9 cellular contexts compared by ENCODE assay signal in genomic region chr11:92225206-92225562, GRCh38. TPM values are rescaled to one million over a fixed set of nuclear protein-coding genes. Genes with fewer than 3 reads are reported as not detected.
DNase-seq lines count a peak whose midpoint lies in the region; ATAC-seq, FAIRE-seq and TF ChIP-seq lines count a peak whose summit lies in the region.
"Had no signal": no experiment of that assay in that cellular context is flagged by ENCODE, and none has a peak within 500 bp of the region (broad histone marks: within the 10 kb centered on the region; RNA-seq: fewer than 3 reads in every experiment).

No MANE protein-coding gene starts in this region.

- in situ Hi-C loops in brain microvascular endothelial cell (cut with HindIII; ENCODE audit: low pct_ligation_motif_present, low sequenced_read_pairs) = no loop called here

- DNase-seq in brain microvascular endothelial cell (no peak), kidney (peak; percentile 69), NCI-H2107 treated with DMSO at 0.1 percent for 48 hours (lab: John Stamatoyannopoulos, UW; ENCODE audit: unreplicated experiment) (no peak)
- DNase-seq in activated T-cell treated with anti-CD3 and anti-CD28 coated beads, Interleukin-2, amount 50 U/mL, for 48 hours = no peak

- H3F3A ChIP-seq in Loucy (ENCODE audit: low read depth) = no peaks in the 10 kb centered on the region

- no peaks in the 10 kb centered on the region for H3K9me2 ChIP-seq in Loucy (replicated peaks; ENCODE audit: low read depth, low read length)

- TF ChIP-seq CTCF in Loucy (conservative IDR thresholded peaks at IDR 0.05; ENCODE audit: low read length) (no peak), brain microvascular endothelial cell (IDR thresholded peaks at IDR 0.05; ENCODE audit: low read depth, low read length, missing control alignments) (no peak), kidney (IDR thresholded peaks at IDR 0.05; ENCODE audit: borderline replicate concordance, extremely low read depth, insufficient read depth) (no peak)

- H3K9me3 ChIP-seq in Loucy (ENCODE audit: insufficient read depth, low read depth, low read length) = no peaks in the 10 kb centered on the region
- no peaks in the 10 kb centered on the region for H3K9me3 ChIP-seq in kidney (ENCODE audit: control insufficient read depth in 1 of 2, low read length in 2 of 2)
- no peaks in the 10 kb centered on the region for H3K9me3 ChIP-seq in stomach smooth muscle (ENCODE audit: control insufficient read depth in 2 of 2, low read length in 2 of 2)

- H3K27ac ChIP-seq in brain microvascular endothelial cell (no peak overlapping the region), kidney (ENCODE audit: low read depth in 2 of 2, low read length in 2 of 2) (no peak overlapping the region), stomach smooth muscle (ENCODE audit: low read length) (peak overlapping the region; percentile 31)

- H3K79me2 ChIP-seq in Loucy (ENCODE audit: insufficient read depth, low read length) = no peaks in the 10 kb centered on the region

- H4K20me1 ChIP-seq in Loucy (ENCODE audit: insufficient read depth, low read length, poor library complexity, severe bottlenecking) = no peaks in the 10 kb centered on the region

- H3K4me1 ChIP-seq in Loucy (ENCODE audit: insufficient read depth, low read length, poor library complexity, severe bottlenecking) (peaks cover 9% of the 10 kb centered on the region), kidney (ENCODE audit: control insufficient read depth in 1 of 2, insufficient read depth in 1 of 2, low read depth in 1 of 2, low read length in 2 of 2) (peaks cover 0 to 3% of the 10 kb centered on the region in 2 donors), stomach smooth muscle (ENCODE audit: control insufficient read depth, insufficient read depth, low read length) (peaks cover 23% of the 10 kb centered on the region)

- peak overlapping the region; percentile 74 for H2AFZ ChIP-seq in Loucy (ENCODE audit: low read length)

- peaks cover 28% of the 10 kb centered on the region for H3K27me3 ChIP-seq in Loucy (ENCODE audit: insufficient read depth, low read length, poor library complexity, severe bottlenecking)
- peaks cover 36% of the 10 kb centered on the region for H3K27me3 ChIP-seq in brain microvascular endothelial cell (replicated peaks)
- peaks cover 2 to 5% of the 10 kb centered on the region in 2 donors for H3K27me3 ChIP-seq in stomach smooth muscle (ENCODE audit: control insufficient read depth in 1 of 2, insufficient read depth in 2 of 2, low read length in 2 of 2)

- H3K4me2 ChIP-seq in Loucy (ENCODE audit: low read depth, low read length, poor library complexity, severe bottlenecking) = peak overlapping the region; percentile 71

- H3K4me3 ChIP-seq in Loucy (ENCODE audit: low read length, poor library complexity, severe bottlenecking) (peak overlapping the region; percentile 67), brain microvascular endothelial cell (ENCODE audit: low read depth, low read length) (peak overlapping the region; percentile 64), kidney (ENCODE audit: low read length in 2 of 2) (peak overlapping the region in 1 of 2 donors; percentile 37), stomach smooth muscle (ENCODE audit: low read length in 2 of 2) (peak overlapping the region; percentile 79 to 80)

- H3K9ac ChIP-seq in Loucy (ENCODE audit: low read depth, low read length, poor library complexity, severe bottlenecking) = no peak overlapping the region
- H3K9ac ChIP-seq in kidney (ENCODE audit: low read length in 2 of 2) = no peak overlapping the region
- H3K9ac ChIP-seq in stomach smooth muscle (ENCODE audit: low read length in 2 of 2) = peak overlapping the region in 1 of 2 donors; percentile 31

- intact Hi-C loops in kidney (cut with DNase I) = no loop called here

- FAIRE-seq in kidney (lab: Jason Lieb, UNC) = no peak
- FAIRE-seq: islet of Langerhans had no signal

- H3K36me3 ChIP-seq in Loucy (ENCODE audit: insufficient read depth, low read length) = no peaks in the 10 kb centered on the region
- no peaks in the 10 kb centered on the region for H3K36me3 ChIP-seq in brain microvascular endothelial cell (replicated peaks)
- H3K36me3 ChIP-seq in kidney (ENCODE audit: control insufficient read depth in 1 of 2, insufficient read depth in 2 of 2, low read length in 2 of 2) = no peaks in the 10 kb centered on the region
- no peaks in the 10 kb centered on the region for H3K36me3 ChIP-seq in stomach smooth muscle (ENCODE audit: control insufficient read depth in 2 of 2, insufficient read depth in 2 of 2, low read length in 2 of 2)

- ATAC-seq in HG03520 (IDR thresholded peaks at IDR 0.05; ENCODE audit: unreplicated experiment) (no peak), GM19328 (IDR thresholded peaks at IDR 0.05; ENCODE audit: unreplicated experiment) (no peak)

RNA-seq across cellular contexts. Expression of gene FAT3, which starts 0.6 kb away (rescaled TPM):
- 2.6 TPM for total RNA-seq in kidney
- 0.09 TPM for polyA plus RNA-seq in kidney (ENCODE audit: insufficient read depth, low read depth, low replicate concordance)
